ENCODE assay signal across 8 cellular contexts in genomic region chr9:113657765-113658564, GRCh38.
DNase-seq lines count a peak whose midpoint lies in the region; ATAC-seq and TF ChIP-seq lines count a peak whose summit lies in the region.

No MANE protein-coding gene starts in this region.

- DNase-seq in AML-193 (lab: John Stamatoyannopoulos, UW) (peak; percentile 52 to 69), NCI-H524 treated with DMSO at 0.1 percent for 48 hours (lab: John Stamatoyannopoulos, UW) (peak; percentile 39), dedifferentiated amniotic fluid mesenchymal stem cell (ENCODE audit: extremely low spot score) (peak; percentile 81), lower leg skin (ENCODE audit: low spot score in 2 of 2) (peak; percentile 80 to 96)
- peak; percentile 94 for DNase-seq in activated CD4-positive, alpha-beta T cell treated with anti-CD3 and anti-CD28 coated beads, Interleukin-2, amount 10 ng/mL, durations not matched to agents 24 days and 14 days
- DNase-seq in stimulated activated CD8-positive, alpha-beta memory T cell treated with anti-CD3 and anti-CD28 coated beads, Interleukin-12 subunit alpha, Interleukin-12 subunit beta, amount 100 ng/mL, for 1 hour (ENCODE audit: low read depth): peak; percentile 64

- H3K4me3 Mint-ChIP-seq in activated CD4-positive, alpha-beta T cell treated with anti-CD3 and anti-CD28 coated beads, Interleukin-2, amount 10 ng/mL, durations not matched to agents 24 days and 14 days: no peak overlapping the region

- no peaks in the 10 kb centered on the region for H3K9me3 Mint-ChIP-seq in activated CD4-positive, alpha-beta T cell treated with anti-CD3 and anti-CD28 coated beads, Interleukin-2, amount 10 ng/mL, durations not matched to agents 24 days and 14 days

- H3K36me3 Mint-ChIP-seq in activated CD4-positive, alpha-beta T cell treated with anti-CD3 and anti-CD28 coated beads, Interleukin-2, amount 10 ng/mL, durations not matched to agents 24 days and 14 days (ENCODE audit: low read depth): no peaks in the 10 kb centered on the region

- peak; percentile 92 for ATAC-seq in GM18909 (IDR thresholded peaks at IDR 0.05; ENCODE audit: poor library complexity, unreplicated experiment)
- ATAC-seq in HG03432 (IDR thresholded peaks at IDR 0.05; ENCODE audit: unreplicated experiment): peak; percentile 87

- intact Hi-C loops in activated CD4-positive, alpha-beta T cell treated with anti-CD3 and anti-CD28 coated beads, Interleukin-2, amount 10 ng/mL, durations not matched to agents 24 days and 14 days (cut with micrococcal nuclease): loop anchor here (1.0 to 5.0 kb wide), 5 partner anchors 141 to 383 kb away; partner anchors contain the start of genes ALAD, CDC26 and PRPF4
- intact Hi-C loops in lower leg skin (cut with DNase I; ENCODE audit: low total_unique reads): loop anchor here (2.0 to 10.0 kb wide), 3 partner anchors 65 to 363 kb away; no protein-coding TSS in a partner anchor

- no peak overlapping the region for H3K4me3 ChIP-seq in lower leg skin (ENCODE audit: low read depth, poor library complexity, severe bottlenecking)

- peaks cover 22% of the 10 kb centered on the region for H3K27me3 Mint-ChIP-seq in activated CD4-positive, alpha-beta T cell treated with anti-CD3 and anti-CD28 coated beads, Interleukin-2, amount 10 ng/mL, durations not matched to agents 24 days and 14 days

- H3K4me1 Mint-ChIP-seq in activated CD4-positive, alpha-beta T cell treated with anti-CD3 and anti-CD28 coated beads, Interleukin-2, amount 10 ng/mL, durations not matched to agents 24 days and 14 days: peaks cover 9% of the 10 kb centered on the region

- peak in 1 of 3 donors; percentile 80 for TF ChIP-seq CTCF in lower leg skin (IDR thresholded peaks at IDR 0.05)

- H3K27ac Mint-ChIP-seq in activated CD4-positive, alpha-beta T cell treated with anti-CD3 and anti-CD28 coated beads, Interleukin-2, amount 10 ng/mL, durations not matched to agents 24 days and 14 days: no peak overlapping the region

- WGBS in lower leg skin, 2 donors: 31% methylated on average over 14 of the region's 14 CpGs

- no peak for TF ChIP-seq POLR2A in lower leg skin (IDR thresholded peaks at IDR 0.05)

Comparison
In these comparisons a context has a peak if more than half of its experiments do, and no peak if none do; other contexts are left out.
1. DNase-seq: peak in every context shown above with its lines; median percentile 94 in activated CD4-positive, alpha-beta T cell treated with anti-CD3 and anti-CD28 coated beads, Interleukin-2, amount 10 ng/mL, durations not matched to agents 24 days and 14 days; 88 in lower leg skin; 81 in dedifferentiated amniotic fluid mesenchymal stem cell; 64 in stimulated activated CD8-positive, alpha-beta memory T cell treated with anti-CD3 and anti-CD28 coated beads, Interleukin-12 subunit alpha, Interleukin-12 subunit beta, amount 100 ng/mL, for 1 hour; 60 in AML-193; 39 in NCI-H524 treated with DMSO at 0.1 percent for 48 hours.